29 cellular contexts compared by ENCODE assay signal in the genomic region with DNA sequence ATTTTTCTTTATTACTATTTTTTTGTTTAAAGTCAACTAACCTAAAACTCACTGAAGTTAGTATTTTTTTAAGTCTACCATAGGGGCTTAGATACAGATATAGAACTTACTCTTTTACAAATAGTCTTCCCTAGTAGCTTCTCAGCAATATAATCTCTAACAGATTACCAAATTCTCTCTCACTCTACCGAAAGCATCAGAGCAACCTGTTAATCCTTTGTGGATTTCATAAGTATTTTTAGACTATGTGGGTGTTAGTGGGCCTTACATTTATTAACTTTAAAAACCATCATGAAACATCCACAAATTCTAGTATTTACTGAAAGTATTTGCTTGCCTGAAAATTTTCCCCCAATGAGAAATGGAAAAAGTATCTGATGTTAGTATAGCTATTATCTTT.
"Had no signal": no experiment of that assay in that cellular context is flagged by ENCODE, and none has a peak within 500 bp of the region (broad histone marks: within the 10 kb centered on the region; RNA-seq: fewer than 3 reads in every experiment).

No MANE protein-coding gene starts in this region.

- H3K4me2 ChIP-seq: PC-9 had no signal

- ATAC-seq: activated CD8-positive, alpha-beta memory T cell treated with anti-CD3 and anti-CD28 coated beads, Interleukin-2, amount 10 ng/mL, durations not matched to agents 7 days and 5 days; activated naive CD8-positive, alpha-beta T cell treated with anti-CD3 and anti-CD28 coated beads, Interleukin-2, amount 50 U/mL, for 24 hours had no signal

- H3K27ac ChIP-seq: PC-9, WERI-Rb-1 had no signal

- DNase-seq: activated CD4-positive, alpha-beta memory T cell treated with anti-CD3 and anti-CD28 coated beads, Interleukin-2, amount 10 ng/mL, durations not matched to agents 7 days and 5 days; activated CD4-positive, alpha-beta T cell treated with anti-CD3 and anti-CD28 coated beads for 1 hour; activated CD4-positive, alpha-beta T cell treated with anti-CD3 and anti-CD28 coated beads for 48 hours; activated CD4-positive, CD25-positive, alpha-beta regulatory T cell; activated CD8-positive, alpha-beta memory T cell treated with anti-CD3 and anti-CD28 coated beads for 24 hours; activated CD8-positive, alpha-beta memory T cell treated with anti-CD3 and anti-CD28 coated beads, Interleukin-2, amount 10 ng/mL, durations not matched to agents 7 days and 5 days; activated CD8-positive, alpha-beta memory T cell treated with anti-CD3 and anti-CD28 coated beads, Interleukin-2, amount 50 U/mL, for 48 hours; activated effector memory CD4-positive, alpha-beta T cell treated with Interleukin-2 at 50 U/mL for 16 hours; activated naive CD4-positive, alpha-beta T cell treated with anti-CD3 and anti-CD28 coated beads, Interleukin-2, amount 10 ng/mL, durations not matched to agents 7 days and 5 days; activated naive CD8-positive, alpha-beta T cell treated with anti-CD3 and anti-CD28 coated beads, Interleukin-2, amount 50 U/mL, for 24 hours; activated T-cell treated with anti-CD3 and anti-CD28 coated beads, Interleukin-2, amount 50 U/mL, for 48 hours; anterior cingulate cortex; caudate nucleus; cerebellar nuclear complex; MV-4-11; NCI-H1092; NCI-H1436 treated with DMSO at 0.1 percent for 48 hours; NCI-H1694 treated with DMSO at 0.1 percent for 48 hours; NCI-H2029; NCI-H345; NCI-H524 treated with DMSO at 0.1 percent for 48 hours; NK-92 treated with Interleukin-12 subunit alpha and Interleukin-12 subunit beta, amount 100 ng/mL, for 24 hours; PC-9; Right ventricle myocardium superior; SW 1271; T1000; WERI-Rb-1 had no signal

- H3K4me3 Mint-ChIP-seq: activated CD4-positive, alpha-beta memory T cell treated with anti-CD3 and anti-CD28 coated beads, Interleukin-2, amount 10 ng/mL, durations not matched to agents 7 days and 5 days; activated CD8-positive, alpha-beta memory T cell treated with anti-CD3 and anti-CD28 coated beads, Interleukin-2, amount 10 ng/mL, durations not matched to agents 7 days and 5 days; activated naive CD4-positive, alpha-beta T cell treated with anti-CD3 and anti-CD28 coated beads, Interleukin-2, amount 10 ng/mL, durations not matched to agents 7 days and 5 days; activated naive CD8-positive, alpha-beta T cell; activated naive CD8-positive, alpha-beta T cell treated with anti-CD3 and anti-CD28 coated beads, Interleukin-2, amount 50 U/mL, for 24 hours; brain had no signal

- H3K4me1 Mint-ChIP-seq: activated CD4-positive, alpha-beta memory T cell treated with anti-CD3 and anti-CD28 coated beads, Interleukin-2, amount 10 ng/mL, durations not matched to agents 7 days and 5 days; activated CD8-positive, alpha-beta memory T cell treated with anti-CD3 and anti-CD28 coated beads, Interleukin-2, amount 10 ng/mL, durations not matched to agents 7 days and 5 days; activated naive CD4-positive, alpha-beta T cell treated with anti-CD3 and anti-CD28 coated beads, Interleukin-2, amount 10 ng/mL, durations not matched to agents 7 days and 5 days; activated naive CD8-positive, alpha-beta T cell treated with anti-CD3 and anti-CD28 coated beads, Interleukin-2, amount 50 U/mL, for 24 hours; brain had no signal

- H3K27me3 Mint-ChIP-seq: activated CD4-positive, alpha-beta memory T cell treated with anti-CD3 and anti-CD28 coated beads, Interleukin-2, amount 10 ng/mL, durations not matched to agents 7 days and 5 days; activated CD8-positive, alpha-beta memory T cell treated with anti-CD3 and anti-CD28 coated beads, Interleukin-2, amount 10 ng/mL, durations not matched to agents 7 days and 5 days; activated naive CD4-positive, alpha-beta T cell treated with anti-CD3 and anti-CD28 coated beads, Interleukin-2, amount 10 ng/mL, durations not matched to agents 7 days and 5 days; activated naive CD8-positive, alpha-beta T cell; activated naive CD8-positive, alpha-beta T cell treated with anti-CD3 and anti-CD28 coated beads, Interleukin-2, amount 50 U/mL, for 24 hours; brain had no signal

- H3K27ac Mint-ChIP-seq: activated CD4-positive, alpha-beta memory T cell treated with anti-CD3 and anti-CD28 coated beads, Interleukin-2, amount 10 ng/mL, durations not matched to agents 7 days and 5 days; activated CD8-positive, alpha-beta memory T cell treated with anti-CD3 and anti-CD28 coated beads, Interleukin-2, amount 10 ng/mL, durations not matched to agents 7 days and 5 days; activated naive CD4-positive, alpha-beta T cell treated with anti-CD3 and anti-CD28 coated beads, Interleukin-2, amount 10 ng/mL, durations not matched to agents 7 days and 5 days; activated naive CD8-positive, alpha-beta T cell; activated naive CD8-positive, alpha-beta T cell treated with anti-CD3 and anti-CD28 coated beads, Interleukin-2, amount 50 U/mL, for 24 hours; brain had no signal

- H2AFZ ChIP-seq: PC-9 had no signal

- H3K36me3 ChIP-seq: WERI-Rb-1 had no signal

- H3K4me3 ChIP-seq: PC-9 had no signal

- H3K36me3 Mint-ChIP-seq: activated CD8-positive, alpha-beta memory T cell treated with anti-CD3 and anti-CD28 coated beads, Interleukin-2, amount 10 ng/mL, durations not matched to agents 7 days and 5 days; activated naive CD4-positive, alpha-beta T cell treated with anti-CD3 and anti-CD28 coated beads, Interleukin-2, amount 10 ng/mL, durations not matched to agents 7 days and 5 days; activated naive CD8-positive, alpha-beta T cell; brain had no signal
